ENCODE assay signal across 1 cellular context in the genomic region with DNA sequence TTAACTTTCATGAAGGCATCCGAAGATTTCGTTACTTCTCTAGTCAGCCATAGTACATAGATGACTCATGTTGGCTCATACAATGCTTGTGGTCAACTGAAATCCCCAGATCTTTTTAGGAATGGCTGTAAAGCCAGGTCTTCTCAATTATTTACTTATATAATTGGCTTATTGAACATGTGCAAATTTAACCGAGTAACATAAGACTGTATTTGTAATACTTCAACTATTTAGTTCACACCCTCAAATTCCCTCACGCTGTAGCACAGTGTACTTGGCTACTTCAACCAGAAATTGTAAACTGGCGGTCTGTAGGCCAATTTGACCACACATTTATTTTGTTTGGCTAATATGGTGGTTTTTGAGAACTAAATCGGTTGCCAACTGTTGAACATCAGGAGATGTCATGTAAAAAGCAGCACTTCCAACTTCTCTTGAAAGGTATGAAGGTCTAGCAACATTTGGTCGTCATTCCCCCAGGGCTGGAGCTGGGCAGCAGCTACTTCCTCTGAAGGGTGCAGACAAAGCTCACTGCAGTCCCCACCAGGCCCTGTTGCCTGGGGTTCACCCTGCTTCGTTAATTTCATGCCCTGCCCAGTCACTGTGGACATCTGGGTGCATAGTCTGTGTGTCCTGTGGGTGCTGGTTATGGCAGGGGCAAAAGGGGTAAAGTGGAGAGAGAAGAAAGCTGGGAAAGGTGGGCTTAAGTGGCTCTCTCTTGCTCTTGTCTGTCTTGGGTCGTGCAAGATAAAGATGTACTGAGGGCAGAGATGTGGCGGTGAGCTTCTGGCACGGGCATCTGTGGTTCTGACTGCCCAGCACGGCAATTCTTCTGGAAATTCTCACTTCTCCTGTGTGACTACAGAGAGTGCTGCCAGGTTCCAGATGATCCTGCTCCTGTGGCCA.
TF ChIP-seq lines count a peak whose summit lies in the region.

No MANE protein-coding gene starts in this region.

TF ChIP-seq in K562, 482 proteins besides CTCF, POLR2A, EP300 and RAD21 (continued from another document):
- TF ChIP-seq, protein P1, sequence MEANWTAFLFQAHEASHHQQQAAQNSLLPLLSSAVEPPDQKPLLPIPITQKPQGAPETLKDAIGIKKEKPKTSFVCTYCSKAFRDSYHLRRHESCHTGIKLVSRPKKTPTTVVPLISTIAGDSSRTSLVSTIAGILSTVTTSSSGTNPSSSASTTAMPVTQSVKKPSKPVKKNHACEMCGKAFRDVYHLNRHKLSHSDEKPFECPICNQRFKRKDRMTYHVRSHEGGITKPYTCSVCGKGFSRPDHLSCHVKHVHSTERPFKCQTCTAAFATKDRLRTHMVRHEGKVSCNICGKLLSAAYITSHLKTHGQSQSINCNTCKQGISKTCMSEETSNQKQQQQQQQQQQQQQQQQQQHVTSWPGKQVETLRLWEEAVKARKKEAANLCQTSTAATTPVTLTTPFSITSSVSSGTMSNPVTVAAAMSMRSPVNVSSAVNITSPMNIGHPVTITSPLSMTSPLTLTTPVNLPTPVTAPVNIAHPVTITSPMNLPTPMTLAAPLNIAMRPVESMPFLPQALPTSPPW (CRISPR knock-in tag; IDR thresholded peaks at IDR 0.05): no peak
- TF ChIP-seq FOSL1 (tag; conservative IDR thresholded peaks at IDR 0.05): peak; percentile 74
- TF ChIP-seq HDAC2 (IDR thresholded peaks at IDR 0.05): no peak
- TF ChIP-seq, protein P2, sequence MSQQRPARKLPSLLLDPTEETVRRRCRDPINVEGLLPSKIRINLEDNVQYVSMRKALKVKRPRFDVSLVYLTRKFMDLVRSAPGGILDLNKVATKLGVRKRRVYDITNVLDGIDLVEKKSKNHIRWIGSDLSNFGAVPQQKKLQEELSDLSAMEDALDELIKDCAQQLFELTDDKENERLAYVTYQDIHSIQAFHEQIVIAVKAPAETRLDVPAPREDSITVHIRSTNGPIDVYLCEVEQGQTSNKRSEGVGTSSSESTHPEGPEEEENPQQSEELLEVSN (IDR thresholded peaks at IDR 0.05; ENCODE audit: borderline replicate concordance in 1 of 2, extremely low read depth in 1 of 2, insufficient read depth in 1 of 2, insufficient read length in 1 of 2, low read depth in 1 of 2, low read length in 1 of 2, poor library complexity in 1 of 2, severe bottlenecking in 1 of 2): no peak
- TF ChIP-seq JUND (IDR thresholded peaks at IDR 0.05; ENCODE audit: borderline replicate concordance, low read depth, low read length): 0 out of 2 replicates have a peak, but pooled peaks have one; percentile 21
- no peak for TF ChIP-seq JUND (tag; IDR thresholded peaks at IDR 0.05; ENCODE audit: borderline replicate concordance, low read depth, low read length)
- no peak for TF ChIP-seq RBM39 (optimal IDR thresholded peaks at IDR 0.05; ENCODE audit: low read depth, low read length)
